In the genomic region with DNA sequence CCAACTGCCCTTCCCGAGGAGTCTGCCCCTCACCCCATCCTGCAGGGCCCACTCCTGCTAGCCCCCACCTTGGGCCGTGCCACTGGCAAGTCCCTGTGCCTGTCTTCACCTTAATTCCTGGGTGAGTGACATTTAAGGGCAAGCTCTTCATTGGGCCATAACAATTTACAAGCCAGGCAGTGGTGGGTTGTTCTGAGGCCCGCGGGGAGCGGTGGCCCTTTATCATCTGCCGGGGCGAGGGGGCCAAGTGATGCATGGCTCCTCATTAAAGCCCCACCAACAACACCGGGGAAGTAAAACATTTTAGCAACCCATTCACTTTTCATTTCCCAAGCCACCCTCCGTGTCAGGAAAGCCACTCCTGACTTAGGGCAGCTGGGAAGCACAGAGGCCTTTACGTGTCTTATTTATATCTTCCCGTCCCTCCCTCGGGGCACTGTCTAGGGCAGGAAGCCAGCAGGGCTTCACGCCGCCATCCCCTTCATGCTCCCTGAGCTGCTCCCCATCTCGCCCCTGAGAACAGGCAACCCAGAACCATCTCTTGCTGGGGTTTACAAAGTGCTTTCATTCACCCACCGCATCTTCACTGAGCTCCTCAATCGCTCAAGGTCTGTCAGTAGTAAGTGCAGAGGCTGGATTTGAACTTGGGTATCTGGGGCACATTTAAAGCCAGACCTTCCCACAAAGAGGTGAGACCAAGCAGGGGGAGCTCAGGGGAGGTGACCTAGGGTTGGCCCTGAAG, we compare ENCODE assay signal across 1 cellular context.
TF ChIP-seq lines count a peak whose summit lies in the region.

No MANE protein-coding gene starts in this region.

TF ChIP-seq in H1, 55 proteins besides CTCF, POLR2A, EP300 and RAD21:
- TF ChIP-seq SIN3A (conservative IDR thresholded peaks at IDR 0.05 in 1 of 2, IDR thresholded peaks at IDR 0.05 in 1 of 2; ENCODE audit: low read depth in 1 of 2, low read length in 2 of 2) (no peak), SP4 (IDR thresholded peaks at IDR 0.05; ENCODE audit: low read length) (no peak), SUZ12 (IDR thresholded peaks at IDR 0.05; ENCODE audit: low read length) (no peak), KDM1A (IDR thresholded peaks at IDR 0.05; ENCODE audit: borderline replicate concordance, low read length) (no peak), HDAC2 (IDR thresholded peaks at IDR 0.05; ENCODE audit: borderline replicate concordance in 1 of 2, low read depth in 2 of 2, low read length in 2 of 2) (no peak), CHD1 (IDR thresholded peaks at IDR 0.05; ENCODE audit: low read depth, low read length) (no peak), CREB1 (IDR thresholded peaks at IDR 0.05) (no peak), TEAD4 (IDR thresholded peaks at IDR 0.05; ENCODE audit: low read depth, low read length) (no peak), MAFK (IDR thresholded peaks at IDR 0.05; ENCODE audit: low read depth, low read length) (no peak)
- TF ChIP-seq, protein P1, sequence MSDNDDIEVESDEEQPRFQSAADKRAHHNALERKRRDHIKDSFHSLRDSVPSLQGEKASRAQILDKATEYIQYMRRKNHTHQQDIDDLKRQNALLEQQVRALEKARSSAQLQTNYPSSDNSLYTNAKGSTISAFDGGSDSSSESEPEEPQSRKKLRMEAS (IDR thresholded peaks at IDR 0.05): no peak
- TF ChIP-seq, protein P2, sequence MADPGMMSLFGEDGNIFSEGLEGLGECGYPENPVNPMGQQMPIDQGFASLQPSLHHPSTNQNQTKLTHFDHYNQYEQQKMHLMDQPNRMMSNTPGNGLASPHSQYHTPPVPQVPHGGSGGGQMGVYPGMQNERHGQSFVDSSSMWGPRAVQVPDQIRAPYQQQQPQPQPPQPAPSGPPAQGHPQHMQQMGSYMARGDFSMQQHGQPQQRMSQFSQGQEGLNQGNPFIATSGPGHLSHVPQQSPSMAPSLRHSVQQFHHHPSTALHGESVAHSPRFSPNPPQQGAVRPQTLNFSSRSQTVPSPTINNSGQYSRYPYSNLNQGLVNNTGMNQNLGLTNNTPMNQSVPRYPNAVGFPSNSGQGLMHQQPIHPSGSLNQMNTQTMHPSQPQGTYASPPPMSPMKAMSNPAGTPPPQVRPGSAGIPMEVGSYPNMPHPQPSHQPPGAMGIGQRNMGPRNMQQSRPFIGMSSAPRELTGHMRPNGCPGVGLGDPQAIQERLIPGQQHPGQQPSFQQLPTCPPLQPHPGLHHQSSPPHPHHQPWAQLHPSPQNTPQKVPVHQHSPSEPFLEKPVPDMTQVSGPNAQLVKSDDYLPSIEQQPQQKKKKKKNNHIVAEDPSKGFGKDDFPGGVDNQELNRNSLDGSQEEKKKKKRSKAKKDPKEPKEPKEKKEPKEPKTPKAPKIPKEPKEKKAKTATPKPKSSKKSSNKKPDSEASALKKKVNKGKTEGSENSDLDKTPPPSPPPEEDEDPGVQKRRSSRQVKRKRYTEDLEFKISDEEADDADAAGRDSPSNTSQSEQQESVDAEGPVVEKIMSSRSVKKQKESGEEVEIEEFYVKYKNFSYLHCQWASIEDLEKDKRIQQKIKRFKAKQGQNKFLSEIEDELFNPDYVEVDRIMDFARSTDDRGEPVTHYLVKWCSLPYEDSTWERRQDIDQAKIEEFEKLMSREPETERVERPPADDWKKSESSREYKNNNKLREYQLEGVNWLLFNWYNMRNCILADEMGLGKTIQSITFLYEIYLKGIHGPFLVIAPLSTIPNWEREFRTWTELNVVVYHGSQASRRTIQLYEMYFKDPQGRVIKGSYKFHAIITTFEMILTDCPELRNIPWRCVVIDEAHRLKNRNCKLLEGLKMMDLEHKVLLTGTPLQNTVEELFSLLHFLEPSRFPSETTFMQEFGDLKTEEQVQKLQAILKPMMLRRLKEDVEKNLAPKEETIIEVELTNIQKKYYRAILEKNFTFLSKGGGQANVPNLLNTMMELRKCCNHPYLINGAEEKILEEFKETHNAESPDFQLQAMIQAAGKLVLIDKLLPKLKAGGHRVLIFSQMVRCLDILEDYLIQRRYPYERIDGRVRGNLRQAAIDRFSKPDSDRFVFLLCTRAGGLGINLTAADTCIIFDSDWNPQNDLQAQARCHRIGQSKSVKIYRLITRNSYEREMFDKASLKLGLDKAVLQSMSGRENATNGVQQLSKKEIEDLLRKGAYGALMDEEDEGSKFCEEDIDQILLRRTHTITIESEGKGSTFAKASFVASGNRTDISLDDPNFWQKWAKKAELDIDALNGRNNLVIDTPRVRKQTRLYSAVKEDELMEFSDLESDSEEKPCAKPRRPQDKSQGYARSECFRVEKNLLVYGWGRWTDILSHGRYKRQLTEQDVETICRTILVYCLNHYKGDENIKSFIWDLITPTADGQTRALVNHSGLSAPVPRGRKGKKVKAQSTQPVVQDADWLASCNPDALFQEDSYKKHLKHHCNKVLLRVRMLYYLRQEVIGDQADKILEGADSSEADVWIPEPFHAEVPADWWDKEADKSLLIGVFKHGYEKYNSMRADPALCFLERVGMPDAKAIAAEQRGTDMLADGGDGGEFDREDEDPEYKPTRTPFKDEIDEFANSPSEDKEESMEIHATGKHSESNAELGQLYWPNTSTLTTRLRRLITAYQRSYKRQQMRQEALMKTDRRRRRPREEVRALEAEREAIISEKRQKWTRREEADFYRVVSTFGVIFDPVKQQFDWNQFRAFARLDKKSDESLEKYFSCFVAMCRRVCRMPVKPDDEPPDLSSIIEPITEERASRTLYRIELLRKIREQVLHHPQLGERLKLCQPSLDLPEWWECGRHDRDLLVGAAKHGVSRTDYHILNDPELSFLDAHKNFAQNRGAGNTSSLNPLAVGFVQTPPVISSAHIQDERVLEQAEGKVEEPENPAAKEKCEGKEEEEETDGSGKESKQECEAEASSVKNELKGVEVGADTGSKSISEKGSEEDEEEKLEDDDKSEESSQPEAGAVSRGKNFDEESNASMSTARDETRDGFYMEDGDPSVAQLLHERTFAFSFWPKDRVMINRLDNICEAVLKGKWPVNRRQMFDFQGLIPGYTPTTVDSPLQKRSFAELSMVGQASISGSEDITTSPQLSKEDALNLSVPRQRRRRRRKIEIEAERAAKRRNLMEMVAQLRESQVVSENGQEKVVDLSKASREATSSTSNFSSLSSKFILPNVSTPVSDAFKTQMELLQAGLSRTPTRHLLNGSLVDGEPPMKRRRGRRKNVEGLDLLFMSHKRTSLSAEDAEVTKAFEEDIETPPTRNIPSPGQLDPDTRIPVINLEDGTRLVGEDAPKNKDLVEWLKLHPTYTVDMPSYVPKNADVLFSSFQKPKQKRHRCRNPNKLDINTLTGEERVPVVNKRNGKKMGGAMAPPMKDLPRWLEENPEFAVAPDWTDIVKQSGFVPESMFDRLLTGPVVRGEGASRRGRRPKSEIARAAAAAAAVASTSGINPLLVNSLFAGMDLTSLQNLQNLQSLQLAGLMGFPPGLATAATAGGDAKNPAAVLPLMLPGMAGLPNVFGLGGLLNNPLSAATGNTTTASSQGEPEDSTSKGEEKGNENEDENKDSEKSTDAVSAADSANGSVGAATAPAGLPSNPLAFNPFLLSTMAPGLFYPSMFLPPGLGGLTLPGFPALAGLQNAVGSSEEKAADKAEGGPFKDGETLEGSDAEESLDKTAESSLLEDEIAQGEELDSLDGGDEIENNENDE (IDR thresholded peaks at IDR 0.05; ENCODE audit: insufficient replicate concordance, low read length): no peak
